24 cellular contexts compared by ENCODE assay signal in genomic region chr16:57593990-57594389, GRCh38. TPM values are rescaled to one million over a fixed set of nuclear protein-coding genes. Genes with fewer than 3 reads are reported as not detected.
"Had no signal": no experiment of that assay in that cellular context is flagged by ENCODE, and none has a peak within 500 bp of the region (broad histone marks: within the 10 kb centered on the region; RNA-seq: fewer than 3 reads in every experiment).

No MANE protein-coding gene starts in this region.

- H3K9me3 Mint-ChIP-seq: dendritic cell treated with granulocyte-macrophage colony-stimulating factor and Interleukin-4, amounts not matched to agents 40 ng/mL and 50 ng/mL, for 4 days had no signal

- H3K9me3 ChIP-seq: lower lobe of right lung, pancreas, prostate gland, right lobe of liver, thoracic aorta had no signal

- H3K27ac ChIP-seq: esophagus squamous epithelium, gastroesophageal sphincter, left ventricle myocardium inferior, lower lobe of right lung, pancreas, prostate gland, right lobe of liver, thoracic aorta, transverse colon had no signal

- H3K27me3 ChIP-seq: pancreas, right lobe of liver, stomach, transverse colon had no signal

- H3K27ac Mint-ChIP-seq: dendritic cell treated with granulocyte-macrophage colony-stimulating factor and Interleukin-4, amounts not matched to agents 40 ng/mL and 50 ng/mL, for 4 days; memory B cell; mesothelial cell of epicardium; nephron had no signal

- FAIRE-seq: colon, kidney, pancreas had no signal

- ATAC-seq: gastroesophageal sphincter, left cardiac atrium, lower lobe of right lung, pancreas, right lobe of liver had no signal

- DNase-seq: esophagus squamous epithelium; foreskin fibroblast; kidney; left cardiac atrium; left ventricle myocardium inferior; lower lobe of right lung; occipital lobe; retina; right lobe of liver; stimulated activated CD4-positive, alpha-beta T cell treated with anti-CD3 and anti-CD28 coated beads, Interleukin-4, amount 100 ng/mL, for 4 hours; stimulated activated naive CD4-positive, alpha-beta T cell; stomach; substantia nigra; transverse colon had no signal

- H3K36me3 Mint-ChIP-seq: mesothelial cell of epicardium had no signal

- H3K4me3 Mint-ChIP-seq: dendritic cell treated with granulocyte-macrophage colony-stimulating factor and Interleukin-4, amounts not matched to agents 40 ng/mL and 50 ng/mL, for 4 days; memory B cell; mesothelial cell of epicardium; nephron had no signal

- H3K36me3 ChIP-seq: esophagus squamous epithelium, gastroesophageal sphincter, left ventricle myocardium inferior, lower lobe of right lung, pancreas, prostate gland, right lobe of liver, stomach, thoracic aorta, transverse colon had no signal

- H3K4me3 ChIP-seq: esophagus squamous epithelium, gastroesophageal sphincter, left ventricle myocardium inferior, lower lobe of right lung, pancreas, prostate gland, right lobe of liver, stomach, thoracic aorta, transverse colon had no signal

- H3K4me1 Mint-ChIP-seq: nephron had no signal

- H3K4me1 ChIP-seq: pancreas, prostate gland, right lobe of liver had no signal

RNA-seq across cellular contexts. Expression of gene ADGRG5, which starts 51.5 kb away (rescaled TPM):
- total RNA-seq: left ventricle myocardium inferior, myocyte, occipital lobe had no signal
